Comparison of ENCODE assay signal across 1 cellular context in the genomic region with DNA sequence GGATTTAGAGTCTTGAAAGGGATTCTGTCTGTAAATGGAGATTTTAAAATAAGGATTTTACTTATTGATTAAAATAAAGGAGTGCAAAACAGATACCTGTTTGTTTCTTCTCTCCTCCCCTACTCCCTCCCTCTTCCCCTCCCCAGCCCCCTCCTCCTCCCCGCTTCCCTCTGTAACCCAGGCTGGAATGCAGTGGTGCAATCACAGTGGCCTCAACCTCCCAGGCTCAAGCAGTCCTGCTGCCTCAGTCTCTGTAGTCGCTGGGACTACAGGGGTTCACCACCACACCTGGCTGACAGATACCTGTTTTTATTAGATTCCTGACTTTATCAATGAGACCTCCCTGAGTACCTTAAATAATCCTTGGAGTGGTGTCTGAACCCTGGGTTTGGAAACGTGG.
TF ChIP-seq lines count a peak whose summit lies in the region.

No MANE protein-coding gene starts in this region.

TF ChIP-seq in HepG2, 621 proteins besides CTCF, POLR2A, EP300 and RAD21 (continued from another document):
- TF ChIP-seq TEAD3 (CRISPR knock-in tag; optimal IDR thresholded peaks at IDR 0.05; ENCODE audit: borderline replicate concordance), result peak; percentile 86
- no peak for TF ChIP-seq BHLHE40 (IDR thresholded peaks at IDR 0.05; ENCODE audit: low read length)
- TF ChIP-seq, protein P1, sequence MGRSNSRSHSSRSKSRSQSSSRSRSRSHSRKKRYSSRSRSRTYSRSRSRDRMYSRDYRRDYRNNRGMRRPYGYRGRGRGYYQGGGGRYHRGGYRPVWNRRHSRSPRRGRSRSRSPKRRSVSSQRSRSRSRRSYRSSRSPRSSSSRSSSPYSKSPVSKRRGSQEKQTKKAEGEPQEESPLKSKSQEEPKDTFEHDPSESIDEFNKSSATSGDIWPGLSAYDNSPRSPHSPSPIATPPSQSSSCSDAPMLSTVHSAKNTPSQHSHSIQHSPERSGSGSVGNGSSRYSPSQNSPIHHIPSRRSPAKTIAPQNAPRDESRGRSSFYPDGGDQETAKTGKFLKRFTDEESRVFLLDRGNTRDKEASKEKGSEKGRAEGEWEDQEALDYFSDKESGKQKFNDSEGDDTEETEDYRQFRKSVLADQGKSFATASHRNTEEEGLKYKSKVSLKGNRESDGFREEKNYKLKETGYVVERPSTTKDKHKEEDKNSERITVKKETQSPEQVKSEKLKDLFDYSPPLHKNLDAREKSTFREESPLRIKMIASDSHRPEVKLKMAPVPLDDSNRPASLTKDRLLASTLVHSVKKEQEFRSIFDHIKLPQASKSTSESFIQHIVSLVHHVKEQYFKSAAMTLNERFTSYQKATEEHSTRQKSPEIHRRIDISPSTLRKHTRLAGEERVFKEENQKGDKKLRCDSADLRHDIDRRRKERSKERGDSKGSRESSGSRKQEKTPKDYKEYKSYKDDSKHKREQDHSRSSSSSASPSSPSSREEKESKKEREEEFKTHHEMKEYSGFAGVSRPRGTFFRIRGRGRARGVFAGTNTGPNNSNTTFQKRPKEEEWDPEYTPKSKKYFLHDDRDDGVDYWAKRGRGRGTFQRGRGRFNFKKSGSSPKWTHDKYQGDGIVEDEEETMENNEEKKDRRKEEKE (IDR thresholded peaks at IDR 0.05), result no peak
- TF ChIP-seq, protein P2, sequence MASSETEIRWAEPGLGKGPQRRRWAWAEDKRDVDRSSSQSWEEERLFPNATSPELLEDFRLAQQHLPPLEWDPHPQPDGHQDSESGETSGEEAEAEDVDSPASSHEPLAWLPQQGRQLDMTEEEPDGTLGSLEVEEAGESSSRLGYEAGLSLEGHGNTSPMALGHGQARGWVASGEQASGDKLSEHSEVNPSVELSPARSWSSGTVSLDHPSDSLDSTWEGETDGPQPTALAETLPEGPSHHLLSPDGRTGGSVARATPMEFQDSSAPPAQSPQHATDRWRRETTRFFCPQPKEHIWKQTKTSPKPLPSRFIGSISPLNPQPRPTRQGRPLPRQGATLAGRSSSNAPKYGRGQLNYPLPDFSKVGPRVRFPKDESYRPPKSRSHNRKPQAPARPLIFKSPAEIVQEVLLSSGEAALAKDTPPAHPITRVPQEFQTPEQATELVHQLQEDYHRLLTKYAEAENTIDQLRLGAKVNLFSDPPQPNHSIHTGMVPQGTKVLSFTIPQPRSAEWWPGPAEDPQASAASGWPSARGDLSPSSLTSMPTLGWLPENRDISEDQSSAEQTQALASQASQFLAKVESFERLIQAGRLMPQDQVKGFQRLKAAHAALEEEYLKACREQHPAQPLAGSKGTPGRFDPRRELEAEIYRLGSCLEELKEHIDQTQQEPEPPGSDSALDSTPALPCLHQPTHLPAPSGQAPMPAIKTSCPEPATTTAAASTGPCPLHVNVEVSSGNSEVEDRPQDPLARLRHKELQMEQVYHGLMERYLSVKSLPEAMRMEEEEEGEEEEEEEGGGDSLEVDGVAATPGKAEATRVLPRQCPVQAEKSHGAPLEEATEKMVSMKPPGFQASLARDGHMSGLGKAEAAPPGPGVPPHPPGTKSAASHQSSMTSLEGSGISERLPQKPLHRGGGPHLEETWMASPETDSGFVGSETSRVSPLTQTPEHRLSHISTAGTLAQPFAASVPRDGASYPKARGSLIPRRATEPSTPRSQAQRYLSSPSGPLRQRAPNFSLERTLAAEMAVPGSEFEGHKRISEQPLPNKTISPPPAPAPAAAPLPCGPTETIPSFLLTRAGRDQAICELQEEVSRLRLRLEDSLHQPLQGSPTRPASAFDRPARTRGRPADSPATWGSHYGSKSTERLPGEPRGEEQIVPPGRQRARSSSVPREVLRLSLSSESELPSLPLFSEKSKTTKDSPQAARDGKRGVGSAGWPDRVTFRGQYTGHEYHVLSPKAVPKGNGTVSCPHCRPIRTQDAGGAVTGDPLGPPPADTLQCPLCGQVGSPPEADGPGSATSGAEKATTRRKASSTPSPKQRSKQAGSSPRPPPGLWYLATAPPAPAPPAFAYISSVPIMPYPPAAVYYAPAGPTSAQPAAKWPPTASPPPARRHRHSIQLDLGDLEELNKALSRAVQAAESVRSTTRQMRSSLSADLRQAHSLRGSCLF (CRISPR knock-in tag; IDR thresholded peaks at IDR 0.05; ENCODE audit: borderline replicate concordance), result no peak
- TF ChIP-seq FIP1L1 (IDR thresholded peaks at IDR 0.05; ENCODE audit: borderline replicate concordance, insufficient read depth, low read depth, low read length), result no peak
- TF ChIP-seq TCF12 (IDR thresholded peaks at IDR 0.05), result no peak
- TF ChIP-seq TCF12 (CRISPR knock-in tag; IDR thresholded peaks at IDR 0.05), result no peak
- TF ChIP-seq SAP130 (CRISPR knock-in tag; IDR thresholded peaks at IDR 0.05; ENCODE audit: low read depth), result no peak
- no peak for TF ChIP-seq SMARCC2 (IDR thresholded peaks at IDR 0.05)
- no peak for TF ChIP-seq FOXM1 (CRISPR knock-in tag; IDR thresholded peaks at IDR 0.05)
- TF ChIP-seq CEBPG (CRISPR knock-in tag; IDR thresholded peaks at IDR 0.05), result peak; percentile 69
- peak; percentile 81 for TF ChIP-seq HNRNPK (IDR thresholded peaks at IDR 0.05; ENCODE audit: low read depth, low read length, poor library complexity, severe bottlenecking)
- TF ChIP-seq, protein P3, sequence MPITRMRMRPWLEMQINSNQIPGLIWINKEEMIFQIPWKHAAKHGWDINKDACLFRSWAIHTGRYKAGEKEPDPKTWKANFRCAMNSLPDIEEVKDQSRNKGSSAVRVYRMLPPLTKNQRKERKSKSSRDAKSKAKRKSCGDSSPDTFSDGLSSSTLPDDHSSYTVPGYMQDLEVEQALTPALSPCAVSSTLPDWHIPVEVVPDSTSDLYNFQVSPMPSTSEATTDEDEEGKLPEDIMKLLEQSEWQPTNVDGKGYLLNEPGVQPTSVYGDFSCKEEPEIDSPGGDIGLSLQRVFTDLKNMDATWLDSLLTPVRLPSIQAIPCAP (CRISPR knock-in tag; IDR thresholded peaks at IDR 0.05; ENCODE audit: low read depth), result no peak
- no peak for TF ChIP-seq YY1 (IDR thresholded peaks at IDR 0.05; ENCODE audit: insufficient read depth, insufficient replicate concordance, low read depth, low read length)
- TF ChIP-seq, protein P4, sequence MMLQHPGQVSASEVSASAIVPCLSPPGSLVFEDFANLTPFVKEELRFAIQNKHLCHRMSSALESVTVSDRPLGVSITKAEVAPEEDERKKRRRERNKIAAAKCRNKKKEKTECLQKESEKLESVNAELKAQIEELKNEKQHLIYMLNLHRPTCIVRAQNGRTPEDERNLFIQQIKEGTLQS (CRISPR knock-in tag; IDR thresholded peaks at IDR 0.05), result no peak
- no peak for TF ChIP-seq FOXC1 (CRISPR knock-in tag; IDR thresholded peaks at IDR 0.05; ENCODE audit: borderline replicate concordance)
- TF ChIP-seq KDM5B (CRISPR knock-in tag; IDR thresholded peaks at IDR 0.05; ENCODE audit: borderline replicate concordance), result no peak
- TF ChIP-seq, protein P5, sequence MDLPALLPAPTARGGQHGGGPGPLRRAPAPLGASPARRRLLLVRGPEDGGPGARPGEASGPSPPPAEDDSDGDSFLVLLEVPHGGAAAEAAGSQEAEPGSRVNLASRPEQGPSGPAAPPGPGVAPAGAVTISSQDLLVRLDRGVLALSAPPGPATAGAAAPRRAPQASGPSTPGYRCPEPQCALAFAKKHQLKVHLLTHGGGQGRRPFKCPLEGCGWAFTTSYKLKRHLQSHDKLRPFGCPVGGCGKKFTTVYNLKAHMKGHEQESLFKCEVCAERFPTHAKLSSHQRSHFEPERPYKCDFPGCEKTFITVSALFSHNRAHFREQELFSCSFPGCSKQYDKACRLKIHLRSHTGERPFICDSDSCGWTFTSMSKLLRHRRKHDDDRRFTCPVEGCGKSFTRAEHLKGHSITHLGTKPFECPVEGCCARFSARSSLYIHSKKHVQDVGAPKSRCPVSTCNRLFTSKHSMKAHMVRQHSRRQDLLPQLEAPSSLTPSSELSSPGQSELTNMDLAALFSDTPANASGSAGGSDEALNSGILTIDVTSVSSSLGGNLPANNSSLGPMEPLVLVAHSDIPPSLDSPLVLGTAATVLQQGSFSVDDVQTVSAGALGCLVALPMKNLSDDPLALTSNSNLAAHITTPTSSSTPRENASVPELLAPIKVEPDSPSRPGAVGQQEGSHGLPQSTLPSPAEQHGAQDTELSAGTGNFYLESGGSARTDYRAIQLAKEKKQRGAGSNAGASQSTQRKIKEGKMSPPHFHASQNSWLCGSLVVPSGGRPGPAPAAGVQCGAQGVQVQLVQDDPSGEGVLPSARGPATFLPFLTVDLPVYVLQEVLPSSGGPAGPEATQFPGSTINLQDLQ (CRISPR knock-in tag; IDR thresholded peaks at IDR 0.05), result no peak
- TF ChIP-seq HDAC1 (CRISPR knock-in tag; IDR thresholded peaks at IDR 0.05), result no peak
- no peak for TF ChIP-seq SSRP1 (CRISPR knock-in tag; IDR thresholded peaks at IDR 0.05)
- no peak for TF ChIP-seq ELF4 (CRISPR knock-in tag; IDR thresholded peaks at IDR 0.05; ENCODE audit: borderline replicate concordance)
- TF ChIP-seq ZBTB42 (CRISPR knock-in tag; IDR thresholded peaks at IDR 0.05), result no peak
- TF ChIP-seq ZNF431 (CRISPR knock-in tag; IDR thresholded peaks at IDR 0.05; ENCODE audit: borderline replicate concordance, low read depth), result no peak
- TF ChIP-seq RFX1 (IDR thresholded peaks at IDR 0.05), result no peak
- TF ChIP-seq, protein P6, sequence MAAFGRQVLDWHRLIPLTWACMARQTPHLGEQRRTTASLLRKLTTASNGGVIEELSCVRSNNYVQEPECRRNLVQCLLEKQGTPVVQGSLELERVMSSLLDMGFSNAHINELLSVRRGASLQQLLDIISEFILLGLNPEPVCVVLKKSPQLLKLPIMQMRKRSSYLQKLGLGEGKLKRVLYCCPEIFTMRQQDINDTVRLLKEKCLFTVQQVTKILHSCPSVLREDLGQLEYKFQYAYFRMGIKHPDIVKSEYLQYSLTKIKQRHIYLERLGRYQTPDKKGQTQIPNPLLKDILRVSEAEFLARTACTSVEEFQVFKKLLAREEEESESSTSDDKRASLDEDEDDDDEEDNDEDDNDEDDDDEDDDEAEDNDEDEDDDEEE (CRISPR knock-in tag; IDR thresholded peaks at IDR 0.05), result no peak
- no peak for TF ChIP-seq ZNF703 (CRISPR knock-in tag; IDR thresholded peaks at IDR 0.05; ENCODE audit: borderline replicate concordance)
- TF ChIP-seq FOXA3 (CRISPR knock-in tag; IDR thresholded peaks at IDR 0.05), result no peak
- no peak for TF ChIP-seq U2AF1 (optimal IDR thresholded peaks at IDR 0.05; ENCODE audit: low read depth, low read length)
- TF ChIP-seq ARNT2 (CRISPR knock-in tag; IDR thresholded peaks at IDR 0.05; ENCODE audit: low read depth), result no peak
- no peak for TF ChIP-seq ZFP62 (CRISPR knock-in tag; IDR thresholded peaks at IDR 0.05)
- no peak for TF ChIP-seq ZNF766 (CRISPR knock-in tag; IDR thresholded peaks at IDR 0.05; ENCODE audit: borderline replicate concordance)
- TF ChIP-seq, protein P7, sequence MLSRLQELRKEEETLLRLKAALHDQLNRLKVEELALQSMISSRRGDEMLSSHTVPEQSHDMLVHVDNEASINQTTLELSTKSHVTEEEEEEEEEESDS (CRISPR knock-in tag; IDR thresholded peaks at IDR 0.05; ENCODE audit: borderline replicate concordance), result no peak
- TF ChIP-seq ZNF136 (CRISPR knock-in tag; IDR thresholded peaks at IDR 0.05; ENCODE audit: low read depth), result no peak
- TF ChIP-seq, protein P8, sequence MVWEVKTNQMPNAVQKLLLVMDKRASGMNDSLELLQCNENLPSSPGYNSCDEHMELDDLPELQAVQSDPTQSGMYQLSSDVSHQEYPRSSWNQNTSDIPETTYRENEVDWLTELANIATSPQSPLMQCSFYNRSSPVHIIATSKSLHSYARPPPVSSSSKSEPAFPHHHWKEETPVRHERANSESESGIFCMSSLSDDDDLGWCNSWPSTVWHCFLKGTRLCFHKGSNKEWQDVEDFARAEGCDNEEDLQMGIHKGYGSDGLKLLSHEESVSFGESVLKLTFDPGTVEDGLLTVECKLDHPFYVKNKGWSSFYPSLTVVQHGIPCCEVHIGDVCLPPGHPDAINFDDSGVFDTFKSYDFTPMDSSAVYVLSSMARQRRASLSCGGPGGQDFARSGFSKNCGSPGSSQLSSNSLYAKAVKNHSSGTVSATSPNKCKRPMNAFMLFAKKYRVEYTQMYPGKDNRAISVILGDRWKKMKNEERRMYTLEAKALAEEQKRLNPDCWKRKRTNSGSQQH (CRISPR knock-in tag; IDR thresholded peaks at IDR 0.05; ENCODE audit: low read depth), result no peak
- TF ChIP-seq RBM22 (optimal IDR thresholded peaks at IDR 0.05; ENCODE audit: low read length), result peak; percentile 25
- TF ChIP-seq ZSCAN9 (CRISPR knock-in tag; IDR thresholded peaks at IDR 0.05; ENCODE audit: borderline replicate concordance), result no peak
- TF ChIP-seq ZSCAN29 (CRISPR knock-in tag; conservative IDR thresholded peaks at IDR 0.05), result no peak
- no peak for TF ChIP-seq ZNF749 (CRISPR knock-in tag; IDR thresholded peaks at IDR 0.05; ENCODE audit: borderline replicate concordance)
- TF ChIP-seq, protein P9, sequence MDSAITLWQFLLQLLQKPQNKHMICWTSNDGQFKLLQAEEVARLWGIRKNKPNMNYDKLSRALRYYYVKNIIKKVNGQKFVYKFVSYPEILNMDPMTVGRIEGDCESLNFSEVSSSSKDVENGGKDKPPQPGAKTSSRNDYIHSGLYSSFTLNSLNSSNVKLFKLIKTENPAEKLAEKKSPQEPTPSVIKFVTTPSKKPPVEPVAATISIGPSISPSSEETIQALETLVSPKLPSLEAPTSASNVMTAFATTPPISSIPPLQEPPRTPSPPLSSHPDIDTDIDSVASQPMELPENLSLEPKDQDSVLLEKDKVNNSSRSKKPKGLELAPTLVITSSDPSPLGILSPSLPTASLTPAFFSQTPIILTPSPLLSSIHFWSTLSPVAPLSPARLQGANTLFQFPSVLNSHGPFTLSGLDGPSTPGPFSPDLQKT (CRISPR knock-in tag; IDR thresholded peaks at IDR 0.05; ENCODE audit: borderline replicate concordance), result no peak
- no peak for TF ChIP-seq CREB1 (IDR thresholded peaks at IDR 0.05)
- TF ChIP-seq CREB1 (CRISPR knock-in tag; IDR thresholded peaks at IDR 0.05), result no peak
- no peak for TF ChIP-seq ZNF143 (CRISPR knock-in tag; IDR thresholded peaks at IDR 0.05)
- no peak for TF ChIP-seq ZFYVE20 (CRISPR knock-in tag; IDR thresholded peaks at IDR 0.05; ENCODE audit: borderline replicate concordance, low read depth)
